In genomic region chr1:93614550-93615200, GRCh38 we compare ENCODE assay signal across 10 cellular contexts.
DNase-seq lines count a peak whose midpoint lies in the region; ATAC-seq and TF ChIP-seq lines count a peak whose summit lies in the region.
"Had no signal": no experiment of that assay in that cellular context is flagged by ENCODE, and none has a peak within 500 bp of the region (broad histone marks: within the 10 kb centered on the region; RNA-seq: fewer than 3 reads in every experiment).

No MANE protein-coding gene starts in this region.

- ATAC-seq in GM23338 (no peak), Panc1 (peak; percentile 14), sciatic nerve (peak; percentile 51)

- BruUV-seq in Panc1 (replicated peaks; lab: Mats Ljungman, UMichigan), result no TSS peak
- BruUV-seq in A673 (replicated peaks; lab: Mats Ljungman, UMichigan), result no TSS peak

- intact Hi-C loops in Panc1 (cut with micrococcal nuclease; ENCODE audit: unreplicated experiment) (loop anchor here (10.0 kb wide), 1 partner anchor 180 kb away; no protein-coding TSS in a partner anchor), sciatic nerve (cut with DNase I) (no loop called here), A673 (cut with micrococcal nuclease; ENCODE audit: unreplicated experiment) (no loop called here), posterior cingulate gyrus (cut with DNase I) (no loop called here)

- H3K79me2 ChIP-seq in GM23338 (replicated peaks; ENCODE audit: insufficient read depth), result peaks cover 10% of the 10 kb centered on the region

- no peaks in the 10 kb centered on the region for H3K9me3 ChIP-seq in Panc1 (ENCODE audit: control insufficient read depth, insufficient read depth, low read depth, low read length)
- H3K9me3 ChIP-seq in A673 (ENCODE audit: low read depth, low read length, poor library complexity, severe bottlenecking), result no peaks in the 10 kb centered on the region

- H3K9me2 ChIP-seq in GM23338 (ENCODE audit: insufficient read depth), result no peaks in the 10 kb centered on the region

- H2AFZ ChIP-seq in GM23338, result no peak overlapping the region

- H3K27ac Mint-ChIP-seq in GM23338, result peak overlapping the region; percentile 28; the same call in 1 of the 2 replicates

- no peak for TF ChIP-seq CTCF in GM23338 (conservative IDR thresholded peaks at IDR 0.05; ENCODE audit: low read depth in 2 of 2)
- no peak for TF ChIP-seq CTCF in Panc1 (IDR thresholded peaks at IDR 0.05)
- no peak for TF ChIP-seq CTCF in A673 (conservative IDR thresholded peaks at IDR 0.05; ENCODE audit: low read depth, low read length)

- H3K27ac ChIP-seq in GM23338 (ENCODE audit: low read depth), result peak overlapping the region; percentile 42; the same call in 1 of the 2 replicates
- H3K27ac ChIP-seq in Panc1 (ENCODE audit: low read length), result peak overlapping the region; percentile 93
- peak overlapping the region; percentile 82 for H3K27ac ChIP-seq in epithelial cell of prostate
- no peak overlapping the region for H3K27ac ChIP-seq in A673 (ENCODE audit: low read depth, low read length, poor library complexity, severe bottlenecking)
- H3K27ac ChIP-seq: KMS-11 had no signal

- CTCF ChIA-PET in Panc1 (lab: Charles Lee), result no interaction called here
- CTCF ChIA-PET in A673 (lab: Charles Lee), result no interaction called here

- H3K36me3 Mint-ChIP-seq in GM23338 (ENCODE audit: low read depth), result no peaks in the 10 kb centered on the region; the same call in 2 of the 3 replicates
- H3K36me3 Mint-ChIP-seq: T-cell had no signal

- H3K36me3 ChIP-seq in GM23338 (ENCODE audit: insufficient read depth) (no peaks in the 10 kb centered on the region), Panc1 (ENCODE audit: control insufficient read depth, insufficient read depth, low read length) (no peaks in the 10 kb centered on the region), A673 (ENCODE audit: insufficient read depth, low read length, poor library complexity, severe bottlenecking) (no peaks in the 10 kb centered on the region)

- peaks cover 36% of the 10 kb centered on the region for H3K4me1 ChIP-seq in GM23338 (ENCODE audit: insufficient read depth)
- peaks cover 68% of the 10 kb centered on the region for H3K4me1 ChIP-seq in Panc1 (ENCODE audit: control insufficient read depth, insufficient read depth, low read length)
- peaks cover 8% of the 10 kb centered on the region for H3K4me1 ChIP-seq in A673 (ENCODE audit: insufficient read depth, low read length, poor library complexity, severe bottlenecking)

- H3K4me3 ChIP-seq in GM23338 (no peak overlapping the region), Panc1 (ENCODE audit: low read depth in 2 of 2, low read length in 2 of 2) (peak overlapping the region in 1 of 2 experiments; percentile 36; a peak in 1 of 4 replicates), A673 (ENCODE audit: low read depth, low read length, poor library complexity, severe bottlenecking) (no peak overlapping the region)

- peaks cover 65% of the 10 kb centered on the region for H3K4me1 Mint-ChIP-seq in GM23338

- no peaks in the 10 kb centered on the region for H3F3A ChIP-seq in GM23338 (replicated peaks; ENCODE audit: low read depth)

- POLR2A ChIA-PET in Panc1 (lab: Charles Lee) (interaction anchor here (0.6 kb wide), 1 partner anchor 31 kb away, joined by 8 read pairs; no protein-coding TSS in a partner anchor), A673 (lab: Charles Lee; ENCODE audit: low non-redundant PET) (no interaction called here)

- peaks cover 9% of the 10 kb centered on the region for H3K27me3 Mint-ChIP-seq in GM23338 (ENCODE audit: insufficient read depth, low read depth, poor library complexity)
- H3K27me3 Mint-ChIP-seq: T-cell had no signal

- H4K20me1 ChIP-seq in GM23338 (replicated peaks; ENCODE audit: insufficient read depth), result no peaks in the 10 kb centered on the region

- no peaks in the 10 kb centered on the region for H3K9me3 Mint-ChIP-seq in GM23338
- H3K9me3 Mint-ChIP-seq: T-cell had no signal

- DNase-seq in GM23338 (ENCODE audit: low spot score) (no peak), Panc1 (ENCODE audit: low read depth, low spot score) (no peak), epithelial cell of prostate (ENCODE audit: low read depth, low spot score) (peak; percentile 60), sciatic nerve (ENCODE audit: low spot score) (no peak), NCI-H524 (lab: John Stamatoyannopoulos, UW) (no peak), NCI-H128 (lab: John Stamatoyannopoulos, UW; ENCODE audit: unreplicated experiment) (no peak), A673 (ENCODE audit: low spot score) (no peak), posterior cingulate gyrus (no peak)

- H3K4me3 Mint-ChIP-seq in GM23338, result no peak overlapping the region
- H3K4me3 Mint-ChIP-seq: T-cell had no signal

- H3K4me2 ChIP-seq in GM23338, result peak overlapping the region; percentile 17; the same call in 1 of the 2 replicates
- H3K4me2 ChIP-seq: KMS-11 had no signal

- in situ Hi-C loops in Panc1 (cut with HindIII; ENCODE audit: low pct_unique_long_range_greater_than_20kb, low sequenced_read_pairs), result no loop called here

- H3K27me3 ChIP-seq in GM23338 (ENCODE audit: insufficient read depth), result no peaks in the 10 kb centered on the region
- H3K27me3 ChIP-seq in Panc1 (ENCODE audit: control insufficient read depth, insufficient read depth, low read length), result no peaks in the 10 kb centered on the region
- H3K27me3 ChIP-seq in A673 (replicated peaks; ENCODE audit: insufficient read depth, low read depth, low read length, poor library complexity), result no peaks in the 10 kb centered on the region

TF ChIP-seq in GM23338, 12 proteins besides CTCF, POLR2A, EP300 and RAD21 (continues in another document):
- TF ChIP-seq POLR2AphosphoS5 (IDR thresholded peaks at IDR 0.05; ENCODE audit: low read depth) (no peak), ZNF114 (CRISPR knock-in tag; IDR thresholded peaks at IDR 0.05) (no peak), ETS1 (IDR thresholded peaks at IDR 0.05) (no peak), EZH2phosphoT487 (IDR thresholded peaks at IDR 0.05; ENCODE audit: unreplicated experiment) (no peak), JUNB (IDR thresholded peaks at IDR 0.05; ENCODE audit: unreplicated experiment) (no peak), STAT1 (IDR thresholded peaks at IDR 0.05; ENCODE audit: unreplicated experiment) (no peak), CREB1 (CRISPR knock-in tag; IDR thresholded peaks at IDR 0.05; ENCODE audit: low read depth) (no peak), ZNF331 (CRISPR knock-in tag; IDR thresholded peaks at IDR 0.05; ENCODE audit: low read depth) (no peak)
